Comparison of ENCODE assay signal across 1 cellular context in the genomic region with DNA sequence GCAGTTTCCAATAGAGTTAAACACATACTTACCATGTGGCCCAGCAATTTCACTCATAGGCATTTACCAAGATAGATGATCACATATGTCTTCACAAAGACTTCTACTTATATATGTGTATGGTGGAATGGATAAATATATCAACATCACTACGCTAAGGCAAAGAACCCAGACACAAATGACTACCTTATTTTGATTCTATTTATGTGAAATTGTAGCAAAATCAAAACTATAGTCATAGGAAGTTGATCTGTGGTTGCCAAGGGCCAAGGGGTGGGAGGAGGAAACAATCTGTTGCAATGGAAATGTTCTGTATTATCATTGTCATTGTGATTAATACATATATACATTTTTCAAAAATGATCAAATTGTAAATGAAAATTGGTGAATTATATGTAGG.
TF ChIP-seq lines count a peak whose summit lies in the region.

No MANE protein-coding gene starts in this region.

TF ChIP-seq in endothelial cell of umbilical vein, 7 proteins besides CTCF, POLR2A, EP300 and RAD21:
- TF ChIP-seq GATA2 (IDR thresholded peaks at IDR 0.05; ENCODE audit: insufficient read depth, insufficient read length, low read depth, low read length): no peak
- TF ChIP-seq MYC (IDR thresholded peaks at IDR 0.05; ENCODE audit: low read depth, low read length): no peak
- no peak for TF ChIP-seq POLR2AphosphoS5 (IDR thresholded peaks at IDR 0.05; ENCODE audit: insufficient read depth, low read depth, low read length)
- no peak for TF ChIP-seq JUN (IDR thresholded peaks at IDR 0.05; ENCODE audit: borderline replicate concordance, insufficient read depth, insufficient read length, low read depth)
- no peak for TF ChIP-seq MAX (IDR thresholded peaks at IDR 0.05; ENCODE audit: insufficient read depth, insufficient read length)
- TF ChIP-seq EZH2 (IDR thresholded peaks at IDR 0.05; ENCODE audit: borderline replicate concordance, low read depth, low read length, severe bottlenecking): no peak
- no peak for TF ChIP-seq FOS (IDR thresholded peaks at IDR 0.05; ENCODE audit: borderline replicate concordance, insufficient read depth, low read length)
